26 cellular contexts compared by ENCODE assay signal in genomic region chr20:55880361-55880760, GRCh38.
"Had no signal": no experiment of that assay in that cellular context is flagged by ENCODE, and none has a peak within 500 bp of the region (broad histone marks: within the 10 kb centered on the region; RNA-seq: fewer than 3 reads in every experiment).

No MANE protein-coding gene starts in this region.

- H3K27ac ChIP-seq: skin epidermis, WERI-Rb-1 had no signal

- H3K36me3 Mint-ChIP-seq: activated naive CD4-positive, alpha-beta T cell treated with anti-CD3 and anti-CD28 coated beads, Interleukin-2, amount 10 ng/mL, durations not matched to agents 7 days and 5 days; activated naive CD8-positive, alpha-beta T cell treated with anti-CD3 and anti-CD28 coated beads, Interleukin-2, amount 10 ng/mL, durations not matched to agents 7 days and 5 days; stimulated activated effector memory CD8-positive, alpha-beta T cell treated with anti-CD3 and anti-CD28 coated beads, Interleukin-12 subunit alpha, Interleukin-12 subunit beta, amount 100 ng/mL, for 72 hours had no signal

- DNase-seq: activated CD4-positive, alpha-beta T cell treated with anti-CD3 and anti-CD28 coated beads for 48 hours; activated CD4-positive, alpha-beta T cell treated with anti-CD3 and anti-CD28 coated beads, Interleukin-2, amount 50 U/mL, for 48 hours; activated CD8-positive, alpha-beta memory T cell treated with anti-CD3 and anti-CD28 coated beads for 24 hours; activated gamma-delta T cell; activated naive CD4-positive, alpha-beta T cell treated with anti-CD3 and anti-CD28 coated beads, Interleukin-2, amount 10 ng/mL, durations not matched to agents 7 days and 5 days; activated naive CD8-positive, alpha-beta T cell treated with anti-CD3 and anti-CD28 coated beads, Interleukin-2, amount 10 ng/mL, durations not matched to agents 7 days and 5 days; endodermal cell; foreskin fibroblast; hippocampal formation; left cardiac atrium; mesendoderm; naive thymus-derived CD4-positive, alpha-beta T cell; stimulated activated CD4-positive, alpha-beta T cell treated with anti-CD3 and anti-CD28 coated beads, Interleukin-12 subunit alpha, Interleukin-12 subunit beta, amount 100 ng/mL, for 4 hours; stimulated activated CD4-positive, alpha-beta T cell treated with anti-CD3 and anti-CD28 coated beads, Interleukin-4, amount 100 ng/mL, for 24 hours; SW 1271; T-helper 9 cell; WERI-Rb-1 had no signal

- H3K4me3 ChIP-seq: lung, skin epidermis had no signal

- H3K27me3 Mint-ChIP-seq: activated naive CD4-positive, alpha-beta T cell treated with anti-CD3 and anti-CD28 coated beads, Interleukin-2, amount 10 ng/mL, durations not matched to agents 7 days and 5 days; activated naive CD8-positive, alpha-beta T cell treated with anti-CD3 and anti-CD28 coated beads, Interleukin-2, amount 10 ng/mL, durations not matched to agents 7 days and 5 days; progenitor cell of endocrine pancreas; stimulated activated naive CD8-positive, alpha-beta T cell treated with anti-CD3 and anti-CD28 coated beads, Interleukin-15, Interleukin-2, amounts not matched to agents 100 ng/mL and 50 ng/mL, for 24 hours had no signal

- H3K27ac Mint-ChIP-seq: activated naive CD4-positive, alpha-beta T cell treated with anti-CD3 and anti-CD28 coated beads, Interleukin-2, amount 10 ng/mL, durations not matched to agents 7 days and 5 days; activated naive CD8-positive, alpha-beta T cell treated with anti-CD3 and anti-CD28 coated beads, Interleukin-2, amount 10 ng/mL, durations not matched to agents 7 days and 5 days; endodermal cell; naive thymus-derived CD4-positive, alpha-beta T cell; progenitor cell of endocrine pancreas; stimulated activated effector memory CD8-positive, alpha-beta T cell treated with anti-CD3 and anti-CD28 coated beads, Interleukin-12 subunit alpha, Interleukin-12 subunit beta, amount 100 ng/mL, for 72 hours; stimulated activated naive CD8-positive, alpha-beta T cell treated with anti-CD3 and anti-CD28 coated beads, Interleukin-15, Interleukin-2, amounts not matched to agents 100 ng/mL and 50 ng/mL, for 24 hours; T-helper 1 cell treated with Interleukin-12 subunit alpha and Interleukin-12 subunit beta and Interleukin-4 antibody, amounts not matched to agents 30 μg/mL and 1 μg/mL, for 36 hours had no signal

- H3K4me1 Mint-ChIP-seq: activated naive CD4-positive, alpha-beta T cell treated with anti-CD3 and anti-CD28 coated beads, Interleukin-2, amount 10 ng/mL, durations not matched to agents 7 days and 5 days; activated naive CD8-positive, alpha-beta T cell treated with anti-CD3 and anti-CD28 coated beads, Interleukin-2, amount 10 ng/mL, durations not matched to agents 7 days and 5 days; endodermal cell; naive thymus-derived CD4-positive, alpha-beta T cell; stimulated activated effector memory CD8-positive, alpha-beta T cell treated with anti-CD3 and anti-CD28 coated beads, Interleukin-12 subunit alpha, Interleukin-12 subunit beta, amount 100 ng/mL, for 72 hours had no signal

- ATAC-seq: activated CD4-positive, CD25-positive, alpha-beta regulatory T cell treated with anti-CD3 and anti-CD28 coated beads, Interleukin-2, amount 50 U/mL, for 24 hours; esophagus mucosa; left cardiac atrium; naive thymus-derived CD4-positive, alpha-beta T cell; sciatic nerve; stimulated activated effector memory CD8-positive, alpha-beta T cell treated with anti-CD3 and anti-CD28 coated beads, Interleukin-12 subunit alpha, Interleukin-12 subunit beta, amount 100 ng/mL, for 72 hours had no signal

- H3K4me3 Mint-ChIP-seq: activated naive CD4-positive, alpha-beta T cell treated with anti-CD3 and anti-CD28 coated beads, Interleukin-2, amount 10 ng/mL, durations not matched to agents 7 days and 5 days; activated naive CD8-positive, alpha-beta T cell treated with anti-CD3 and anti-CD28 coated beads, Interleukin-2, amount 10 ng/mL, durations not matched to agents 7 days and 5 days; endodermal cell; naive thymus-derived CD4-positive, alpha-beta T cell; stimulated activated effector memory CD8-positive, alpha-beta T cell treated with anti-CD3 and anti-CD28 coated beads, Interleukin-12 subunit alpha, Interleukin-12 subunit beta, amount 100 ng/mL, for 72 hours; stimulated activated naive CD8-positive, alpha-beta T cell treated with anti-CD3 and anti-CD28 coated beads, Interleukin-15, Interleukin-2, amounts not matched to agents 100 ng/mL and 50 ng/mL, for 24 hours; T-helper 1 cell treated with Interleukin-12 subunit alpha and Interleukin-12 subunit beta and Interleukin-4 antibody, amounts not matched to agents 30 μg/mL and 1 μg/mL, for 36 hours had no signal
